In genomic region chr14:22544406-22544805, GRCh38 we compare ENCODE assay signal across 18 cellular contexts. TPM values are rescaled to one million over a fixed set of nuclear protein-coding genes. Genes with fewer than 3 reads are reported as not detected.
A peak's percentile ranks its signal among the peaks of the same experiment; 100 is the strongest.
DNase-seq lines count a peak whose midpoint lies in the region; ATAC-seq and TF ChIP-seq lines count a peak whose summit lies in the region.
"Had no signal": no experiment of that assay in that cellular context is flagged by ENCODE, and none has a peak within 500 bp of the region (broad histone marks: within the 10 kb centered on the region; RNA-seq: fewer than 3 reads in every experiment).

No MANE protein-coding gene starts in this region.

- no peaks in the 10 kb centered on the region for H3K27me3 Mint-ChIP-seq in natural killer cell treated with Interleukin-12 subunit alpha and Interleukin-12 subunit beta and Interleukin-15 and Interleukin-18, amount 100 ng/mL, for 72 hours
- H3K27me3 Mint-ChIP-seq in natural killer cell (ENCODE audit: low read depth in 2 of 2), result no peaks in the 10 kb centered on the region
- no peaks in the 10 kb centered on the region for H3K27me3 Mint-ChIP-seq in T-helper 17 cell
- H3K27me3 Mint-ChIP-seq in effector memory CD8-positive, alpha-beta T cell, result no peaks in the 10 kb centered on the region

- no peak overlapping the region for H3K4me3 ChIP-seq in right cardiac atrium (ENCODE audit: low read length)
- H3K4me3 ChIP-seq: ascending aorta, HAP-1, K562, lung, pancreas, sigmoid colon, uterus had no signal

- ATAC-seq in natural killer cell treated with Interleukin-12 subunit alpha and Interleukin-12 subunit beta and Interleukin-15 and Interleukin-18, amount 100 ng/mL, for 72 hours, result no peak
- ATAC-seq in natural killer cell (no peak), T-helper 17 cell (no peak), right cardiac atrium (no peak)
- ATAC-seq in effector memory CD8-positive, alpha-beta T cell (replicated peaks), result no peak
- ATAC-seq: K562, pancreas had no signal

- intact Hi-C loops in natural killer cell (cut with micrococcal nuclease) (no loop called here), right cardiac atrium (cut with DNase I) (no loop called here)

- H3K27me3 ChIP-seq in right cardiac atrium (ENCODE audit: control insufficient read depth, insufficient read depth), result no peaks in the 10 kb centered on the region
- H3K27me3 ChIP-seq: ascending aorta, pancreas, sigmoid colon, uterus had no signal

- peak overlapping the region; percentile 55 for H3K4me3 Mint-ChIP-seq in natural killer cell treated with Interleukin-12 subunit alpha and Interleukin-12 subunit beta and Interleukin-15 and Interleukin-18, amount 100 ng/mL, for 72 hours
- H3K4me3 Mint-ChIP-seq in natural killer cell, result no peak overlapping the region
- H3K4me3 Mint-ChIP-seq in T-helper 17 cell, result peak overlapping the region; percentile 94
- peak overlapping the region; percentile 81 to 91 for H3K4me3 Mint-ChIP-seq in effector memory CD8-positive, alpha-beta T cell

- peak overlapping the region; percentile 56 to 98 for H3K27ac Mint-ChIP-seq in natural killer cell treated with Interleukin-12 subunit alpha and Interleukin-12 subunit beta and Interleukin-15 and Interleukin-18, amount 100 ng/mL, for 72 hours
- H3K27ac Mint-ChIP-seq in natural killer cell, result peak overlapping the region in 1 of 2 donors; percentile 3
- peak overlapping the region; percentile 100 for H3K27ac Mint-ChIP-seq in T-helper 17 cell
- H3K27ac Mint-ChIP-seq in effector memory CD8-positive, alpha-beta T cell, result peak overlapping the region; percentile 97 to 99

- no peak for DNase-seq in natural killer cell treated with Interleukin-12 subunit alpha and Interleukin-12 subunit beta and Interleukin-15 and Interleukin-18, amount 100 ng/mL, for 72 hours (ENCODE audit: low spot score)
- no peak for DNase-seq in natural killer cell
- no peak for DNase-seq in T-helper 17 cell
- no peak for DNase-seq in effector memory CD8-positive, alpha-beta T cell
- no peak for DNase-seq in cerebellum (ENCODE audit: low spot score)
- DNase-seq in right cardiac atrium, result no peak
- DNase-seq in SHP77 treated with DMSO at 0.1 percent for 48 hours (lab: John Stamatoyannopoulos, UW), result no peak
- DNase-seq: MV-4-11; NCI-H2029; NCI-H524; pancreas; sigmoid colon; stimulated activated CD4-positive, alpha-beta T cell treated with anti-CD3 and anti-CD28 coated beads, Interleukin-1b, Interleukin-23, amount 100 ng/mL, for 48 hours; uterus had no signal

- peaks cover 33% of the 10 kb centered on the region for H3K36me3 Mint-ChIP-seq in natural killer cell treated with Interleukin-12 subunit alpha and Interleukin-12 subunit beta and Interleukin-15 and Interleukin-18, amount 100 ng/mL, for 72 hours
- H3K36me3 Mint-ChIP-seq in natural killer cell, result peaks cover 13% of the 10 kb centered on the region
- H3K36me3 Mint-ChIP-seq in T-helper 17 cell (ENCODE audit: low read depth), result peaks cover 35% of the 10 kb centered on the region
- H3K36me3 Mint-ChIP-seq in effector memory CD8-positive, alpha-beta T cell (ENCODE audit: insufficient read depth), result peaks cover 99% of the 10 kb centered on the region

- H3K9me3 Mint-ChIP-seq in natural killer cell treated with Interleukin-12 subunit alpha and Interleukin-12 subunit beta and Interleukin-15 and Interleukin-18, amount 100 ng/mL, for 72 hours, result no peaks in the 10 kb centered on the region
- no peaks in the 10 kb centered on the region for H3K9me3 Mint-ChIP-seq in natural killer cell
- H3K9me3 Mint-ChIP-seq in effector memory CD8-positive, alpha-beta T cell, result no peaks in the 10 kb centered on the region

- TF ChIP-seq CTCF in natural killer cell (IDR thresholded peaks at IDR 0.05), result no peak

- no peaks in the 10 kb centered on the region for H3K9me3 ChIP-seq in T-helper 17 cell (ENCODE audit: control insufficient read depth, low read length, poor library complexity, severe bottlenecking)
- H3K9me3 ChIP-seq in right cardiac atrium (ENCODE audit: control insufficient read depth, low read length), result no peaks in the 10 kb centered on the region
- H3K9me3 ChIP-seq: ascending aorta, HAP-1, pancreas, sigmoid colon, uterus had no signal

- H3K4me1 Mint-ChIP-seq in natural killer cell treated with Interleukin-12 subunit alpha and Interleukin-12 subunit beta and Interleukin-15 and Interleukin-18, amount 100 ng/mL, for 72 hours (ENCODE audit: low read depth in 2 of 2), result peaks cover 32 to 75% of the 10 kb centered on the region in 2 donors
- H3K4me1 Mint-ChIP-seq in natural killer cell (peaks cover 30 to 36% of the 10 kb centered on the region in 2 donors), T-helper 17 cell (peaks cover 90% of the 10 kb centered on the region)
- peaks cover 88 to 96% of the 10 kb centered on the region in 2 donors for H3K4me1 Mint-ChIP-seq in effector memory CD8-positive, alpha-beta T cell (ENCODE audit: low read depth in 2 of 2)

- no peak overlapping the region for H3K27ac ChIP-seq in right cardiac atrium (ENCODE audit: low read length)
- H3K27ac ChIP-seq: ascending aorta, pancreas, sigmoid colon, uterus had no signal

- 86% methylated on average over 2 of the region's 2 CpGs for WGBS in right cardiac atrium

- H3K4me1 ChIP-seq in right cardiac atrium (ENCODE audit: control insufficient read depth, insufficient read depth, low read length), result peaks cover 11% of the 10 kb centered on the region
- H3K4me1 ChIP-seq: HAP-1, sigmoid colon, uterus had no signal

RNA-seq across cellular contexts. Expression of gene DAD1, which starts 44.6 kb away (rescaled TPM):
- total RNA-seq in natural killer cell treated with Interleukin-12 subunit alpha and Interleukin-12 subunit beta and Interleukin-15 and Interleukin-18, amount 100 ng/mL, for 72 hours, result 100 to 1,000 TPM; 147 to 221 TPM
- total RNA-seq in natural killer cell (10 to 100 TPM; 79.5 to 97.9 (median 92.8) TPM), T-helper 17 cell (10 to 100 TPM; 95.4 to 96.0 TPM), cerebellum (77.2 TPM), right cardiac atrium (100 to 1,000 TPM; 122 to 168 (median 158) TPM)
- polyA plus RNA-seq in right cardiac atrium, result 220 TPM

RNA-seq across cellular contexts. Expression of gene ABHD4, which starts 53.7 kb away (rescaled TPM):
- 10 to 100 TPM in 1 of 2 donors, 1 to 10 TPM in 1; 8.4 to 36.8 TPM for total RNA-seq in natural killer cell treated with Interleukin-12 subunit alpha and Interleukin-12 subunit beta and Interleukin-15 and Interleukin-18, amount 100 ng/mL, for 72 hours
- total RNA-seq in natural killer cell (10 to 100 TPM; 29.7 to 39.3 (median 30.2) TPM), T-helper 17 cell (10 to 100 TPM; 12.3 to 19.0 TPM), cerebellum (6.1 TPM), right cardiac atrium (10 to 100 TPM; 29.7 to 40.9 (median 36.9) TPM)
- polyA plus RNA-seq in right cardiac atrium, result 20.3 TPM
